In genomic region chr2:68466778-68467076, GRCh38 we compare ENCODE assay signal across 8 cellular contexts. TPM values are rescaled to one million over a fixed set of nuclear protein-coding genes. Genes with fewer than 3 reads are reported as not detected.
DNase-seq lines count a peak whose midpoint lies in the region; TF ChIP-seq lines count a peak whose summit lies in the region.

No MANE protein-coding gene starts in this region.

- H2AFZ ChIP-seq in neural progenitor cell (replicated peaks): peak overlapping the region; percentile 96

- H3K9me3 Mint-ChIP-seq in neural progenitor cell: no peaks in the 10 kb centered on the region

- TF ChIP-seq CTCF in epithelial cell of esophagus (IDR thresholded peaks at IDR 0.05; ENCODE audit: insufficient read depth, low read depth, low read length, missing control alignments) (no peak), neural progenitor cell (IDR thresholded peaks at IDR 0.05) (no peak)

- H3F3A ChIP-seq in neural progenitor cell (ENCODE audit: low read depth): peaks cover 9% of the 10 kb centered on the region

- peak overlapping the region; percentile 91 for H3K4me2 ChIP-seq in neural progenitor cell

- no peak overlapping the region for H3K27ac ChIP-seq in neural progenitor cell

- peak overlapping the region; percentile 89 for H3K27ac Mint-ChIP-seq in neural progenitor cell

- H3K9me3 ChIP-seq in NT2/D1 (ENCODE audit: insufficient read depth, low read length): no peaks in the 10 kb centered on the region
- H3K9me3 ChIP-seq in neural progenitor cell (ENCODE audit: low read depth): no peaks in the 10 kb centered on the region

- H3K36me3 ChIP-seq in NT2/D1 (ENCODE audit: insufficient read depth, insufficient read length, low read length) (no peaks in the 10 kb centered on the region), neural progenitor cell (no peaks in the 10 kb centered on the region)

- H3K27me3 ChIP-seq in NT2/D1 (ENCODE audit: insufficient read depth, insufficient read length): no peaks in the 10 kb centered on the region
- no peaks in the 10 kb centered on the region for H3K27me3 ChIP-seq in neural progenitor cell

- DNase-seq in SIG-M5 treated with dmso at 0.1 percent for 504 hours (lab: John Stamatoyannopoulos, UW; ENCODE audit: unreplicated experiment): peak; percentile 58
- no peak for DNase-seq in SIG-M5 (lab: John Stamatoyannopoulos, UW)
- DNase-seq in NT2/D1 (ENCODE audit: low read depth, low spot score): no peak
- DNase-seq in epithelial cell of esophagus (ENCODE audit: low read depth): no peak
- DNase-seq in neural progenitor cell (ENCODE audit: low spot score): no peak
- DNase-seq in central memory CD4-positive, alpha-beta T cell: no peak
- DNase-seq in stimulated activated CD4-positive, alpha-beta T cell treated with anti-CD3 and anti-CD28 coated beads, Interleukin-4, amount 100 ng/mL, for 1 hour: no peak
- no peak for DNase-seq in T1000 (lab: John Stamatoyannopoulos, UW)

- H3K4me3 ChIP-seq in NT2/D1 (ENCODE audit: insufficient read length, low read depth): peak overlapping the region; percentile 95
- peak overlapping the region; percentile 82 for H3K4me3 ChIP-seq in epithelial cell of esophagus (ENCODE audit: low read length)
- peak overlapping the region; percentile 82 for H3K4me3 ChIP-seq in neural progenitor cell

- peaks cover 15% of the 10 kb centered on the region for H3K4me1 Mint-ChIP-seq in neural progenitor cell

- no peaks in the 10 kb centered on the region for H3K36me3 Mint-ChIP-seq in neural progenitor cell

- H3K9ac ChIP-seq in NT2/D1 (ENCODE audit: insufficient read length, low read depth): peak overlapping the region; percentile 87
- H3K9ac ChIP-seq in neural progenitor cell: peak overlapping the region; percentile 75

- peaks cover 2% of the 10 kb centered on the region for H3K27me3 Mint-ChIP-seq in neural progenitor cell (ENCODE audit: insufficient read depth, low read depth)

- no peaks in the 10 kb centered on the region for H4K20me1 ChIP-seq in neural progenitor cell (ENCODE audit: low read depth)

- H3K4me3 Mint-ChIP-seq in neural progenitor cell: peak overlapping the region; percentile 97

- H3K79me2 ChIP-seq in neural progenitor cell (ENCODE audit: low read depth): peaks cover 40% of the 10 kb centered on the region

- H3K4me1 ChIP-seq in NT2/D1 (ENCODE audit: insufficient read depth, insufficient read length) (no peaks in the 10 kb centered on the region), neural progenitor cell (peaks cover 14% of the 10 kb centered on the region)

RNA-seq across cellular contexts. Expression of gene FBXO48, which starts 0.4 kb away (rescaled TPM):
- total RNA-seq in neural progenitor cell (ENCODE audit: low replicate concordance): 2.7 and 2.9 TPM in 2 replicates

RNA-seq across cellular contexts. Expression of gene APLF, which starts 0.7 kb away (rescaled TPM):
- 9.8 and 16.9 TPM in 2 replicates for total RNA-seq in neural progenitor cell (ENCODE audit: low replicate concordance)
